In genomic region chr14:69553221-69553620, GRCh38 we compare ENCODE assay signal across 18 cellular contexts. TPM values are rescaled to one million over a fixed set of nuclear protein-coding genes. Genes with fewer than 3 reads are reported as not detected.
DNase-seq lines count a peak whose midpoint lies in the region; ATAC-seq and TF ChIP-seq lines count a peak whose summit lies in the region.
"Had no signal": no experiment of that assay in that cellular context is flagged by ENCODE, and none has a peak within 500 bp of the region (broad histone marks: within the 10 kb centered on the region; RNA-seq: fewer than 3 reads in every experiment).

No MANE protein-coding gene starts in this region.

- no peak overlapping the region for H3K4me2 ChIP-seq in fibroblast of lung (ENCODE audit: extremely low read depth, insufficient read depth, low read length)

- peak; percentile 54 for DNase-seq in GM03348 (ENCODE audit: low spot score)
- peak; percentile 24 for DNase-seq in NCI-H460 (ENCODE audit: extremely low read depth, low read depth)
- peak; percentile 75 to 85 for DNase-seq in fibroblast of lung (ENCODE audit: low read depth in 2 of 2)
- DNase-seq in stromal cell of bone marrow (ENCODE audit: low read depth), result peak; percentile 40
- no peak for DNase-seq in NCI-H2107 (lab: John Stamatoyannopoulos, UW)
- DNase-seq: activated naive CD4-positive, alpha-beta T cell treated with Interleukin-2 at 50 U/mL for 16 hours; central memory CD4-positive, alpha-beta T cell; COR-L47; hypothalamus; naive B cell; NCI-H1436 treated with DMSO at 0.1 percent for 48 hours; NCI-H446 treated with DMSO at 0.1 percent for 48 hours; PC-3; T-helper 1 cell; tibial artery had no signal

- H2AFZ ChIP-seq in fibroblast of lung (ENCODE audit: low read length), result no peak overlapping the region

- no peak overlapping the region for H3K4me3 ChIP-seq in fibroblast of lung (replicated peaks in 1 of 4; ENCODE audit: control extremely low read depth in 1 of 4, insufficient read depth in 1 of 4, low read depth in 3 of 4, low read length in 4 of 4)
- H3K4me3 ChIP-seq: tibial artery had no signal

- H3K79me2 ChIP-seq in fibroblast of lung (ENCODE audit: control insufficient read depth, insufficient read depth, low read length), result no peaks in the 10 kb centered on the region

- H3K9me3 ChIP-seq in fibroblast of lung (ENCODE audit: control insufficient read depth, insufficient read depth, low read depth, low read length), result no peaks in the 10 kb centered on the region
- H3K9me3 ChIP-seq: tibial artery had no signal

- no peak overlapping the region for H3K9ac ChIP-seq in fibroblast of lung (ENCODE audit: insufficient read depth, low read length)

- H4K20me1 ChIP-seq in fibroblast of lung (ENCODE audit: control insufficient read depth, extremely low read depth, insufficient read depth, low read length), result no peaks in the 10 kb centered on the region

- no peaks in the 10 kb centered on the region for H3K4me1 ChIP-seq in fibroblast of lung (ENCODE audit: control insufficient read depth, extremely low read depth, insufficient read depth, low read length)

- no peaks in the 10 kb centered on the region for H3K27me3 ChIP-seq in fibroblast of lung (ENCODE audit: control insufficient read depth, insufficient read depth, low read length)

- no peak for TF ChIP-seq CTCF in fibroblast of lung (conservative IDR thresholded peaks at IDR 0.05 in 1 of 2, IDR thresholded peaks at IDR 0.05 in 1 of 2; ENCODE audit: low read depth in 1 of 2, low read length in 2 of 2)

- H3K27ac ChIP-seq in fibroblast of lung (ENCODE audit: insufficient read depth, low read length), result no peak overlapping the region
- H3K27ac ChIP-seq: tibial artery had no signal

- H3K36me3 ChIP-seq in fibroblast of lung (ENCODE audit: control insufficient read depth, insufficient read depth, low read length), result no peaks in the 10 kb centered on the region
- H3K36me3 ChIP-seq: tibial artery had no signal

- ATAC-seq in GM21381 (IDR thresholded peaks at IDR 0.05; ENCODE audit: unreplicated experiment) (no peak), HG03139 (IDR thresholded peaks at IDR 0.05; ENCODE audit: unreplicated experiment) (no peak)
- ATAC-seq: PC-3 had no signal

RNA-seq across cellular contexts. Expression of gene CCDC177, which starts 21.4 kb away (rescaled TPM):
- not detected in 2 replicates for total RNA-seq in NCI-H460 (2014; rRNA removed; shearing (Covaris generic))
- polyA plus RNA-seq in NCI-H460 (2014; cell fraction: nucleus; rRNA removed), result not detected in 2 replicates
- not detected in 2 replicates for total RNA-seq in fibroblast of lung
- not detected in 2 replicates for polyA plus RNA-seq in fibroblast of lung
- not detected in 2 replicates for polyA plus RNA-seq in fibroblast of lung (2012)
- polyA minus RNA-seq in fibroblast of lung (ENCODE audit: low replicate concordance), result not detected in 2 replicates
- total RNA-seq: liver, PC-3 had no signal

RNA-seq across cellular contexts. Expression of gene SUSD6, which starts 58.2 kb away (rescaled TPM):
- 4.9 and 5.1 TPM in 2 replicates for total RNA-seq in NCI-H460 (2014; rRNA removed; shearing (Covaris generic))
- polyA plus RNA-seq in NCI-H460 (2014; cell fraction: nucleus; rRNA removed), result 1.8 and 4.8 TPM in 2 replicates
- total RNA-seq in fibroblast of lung, result 5.6 and 9.1 TPM in 2 replicates
- 9.2 and 11.4 TPM in 2 replicates for polyA plus RNA-seq in fibroblast of lung
- 7.2 and 9.7 TPM in 2 replicates for polyA plus RNA-seq in fibroblast of lung (2012)
- 18.3 and 25.3 TPM in 2 replicates for polyA minus RNA-seq in fibroblast of lung (ENCODE audit: low replicate concordance)
